Comparison of ENCODE assay signal across 1 cellular context in the genomic region with DNA sequence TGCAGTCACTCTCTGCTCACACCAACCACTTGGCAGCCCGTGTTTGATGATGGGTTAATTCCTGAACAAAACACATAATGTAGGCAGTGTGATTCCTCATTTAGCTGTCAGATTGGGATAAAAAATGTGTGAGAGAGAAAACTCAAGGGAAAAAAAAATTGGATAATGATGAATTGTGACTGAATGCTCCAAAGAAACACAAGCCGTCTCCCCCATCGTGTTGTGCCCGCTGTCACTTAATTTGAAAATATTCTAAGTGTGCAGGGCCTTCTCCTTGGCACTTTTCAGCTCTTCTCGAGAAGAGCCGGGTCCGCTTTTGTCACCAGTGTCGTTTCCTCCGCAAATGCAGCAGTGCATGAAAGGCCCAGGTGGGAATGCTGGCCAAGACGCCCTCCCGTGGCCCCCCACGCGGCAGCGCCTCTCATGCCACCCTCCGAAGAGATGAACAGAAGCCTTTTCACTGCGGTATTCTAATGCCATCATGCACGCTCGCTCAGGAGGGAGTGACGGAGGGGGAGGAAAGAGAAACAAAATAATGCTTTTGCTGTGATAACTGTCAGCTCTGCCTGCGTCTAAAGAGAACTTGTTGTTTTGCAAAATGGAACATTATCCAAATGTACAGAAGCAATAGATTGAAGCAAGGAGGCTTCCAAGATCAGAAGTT.
TF ChIP-seq lines count a peak whose summit lies in the region.

No MANE protein-coding gene starts in this region.

TF ChIP-seq in H1, 55 proteins besides CTCF, POLR2A, EP300 and RAD21 (continued from another document):
- TF ChIP-seq, protein P1, sequence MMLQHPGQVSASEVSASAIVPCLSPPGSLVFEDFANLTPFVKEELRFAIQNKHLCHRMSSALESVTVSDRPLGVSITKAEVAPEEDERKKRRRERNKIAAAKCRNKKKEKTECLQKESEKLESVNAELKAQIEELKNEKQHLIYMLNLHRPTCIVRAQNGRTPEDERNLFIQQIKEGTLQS (IDR thresholded peaks at IDR 0.05; ENCODE audit: insufficient read depth, low read depth, low read length) = no peak
- TF ChIP-seq EZH2 (IDR thresholded peaks at IDR 0.05; ENCODE audit: low read depth, low read length, severe bottlenecking) (no peak), FOSL1 (IDR thresholded peaks at IDR 0.05; ENCODE audit: insufficient read depth, low read depth, low read length) (no peak), POLR2AphosphoS5 (IDR thresholded peaks at IDR 0.05; ENCODE audit: low read depth, low read length) (no peak), TBP (IDR thresholded peaks at IDR 0.05; ENCODE audit: low read depth, low read length) (no peak), KDM5A (IDR thresholded peaks at IDR 0.05; ENCODE audit: low read length) (no peak), TAF7 (optimal IDR thresholded peaks at IDR 0.05; ENCODE audit: borderline replicate concordance, low read depth, low read length) (no peak)
